In genomic region chr15:27483124-27483523, GRCh38 we compare ENCODE assay signal across 30 cellular contexts.
"Had no signal": no experiment of that assay in that cellular context is flagged by ENCODE, and none has a peak within 500 bp of the region (broad histone marks: within the 10 kb centered on the region; RNA-seq: fewer than 3 reads in every experiment).

No MANE protein-coding gene starts in this region.

- H3K9me3 ChIP-seq: esophagus squamous epithelium had no signal

- ATAC-seq: activated CD4-positive, alpha-beta T cell treated with anti-CD3 and anti-CD28 coated beads for 36 hours; activated CD8-positive, alpha-beta T cell treated with anti-CD3 and anti-CD28 coated beads, Interleukin-2, amount 10 ng/mL, durations not matched to agents 7 days and 5 days; activated T-cell treated with anti-CD3 and anti-CD28 coated beads, Interleukin-2, amount 50 U/mL, for 72 hours; effector memory CD8-positive, alpha-beta T cell; gastroesophageal sphincter; heart right ventricle; T-cell had no signal

- H3K36me3 ChIP-seq: brain microvascular endothelial cell, esophagus squamous epithelium, gastroesophageal sphincter, heart right ventricle, WERI-Rb-1 had no signal

- H3K4me3 ChIP-seq: esophagus squamous epithelium, gastroesophageal sphincter, heart right ventricle had no signal

- H3K27me3 ChIP-seq: brain microvascular endothelial cell, esophagus squamous epithelium, gastroesophageal sphincter, heart right ventricle had no signal

- H3K27ac ChIP-seq: brain microvascular endothelial cell, esophagus squamous epithelium, gastroesophageal sphincter, heart right ventricle, WERI-Rb-1 had no signal

- DNase-seq: activated CD4-positive, alpha-beta memory T cell treated with anti-CD3 and anti-CD28 coated beads for 36 hours; activated CD4-positive, alpha-beta T cell treated with anti-CD3 and anti-CD28 coated beads for 36 hours; activated CD4-positive, alpha-beta T cell treated with anti-CD3 and anti-CD28 coated beads, Interleukin-2, amount 10 ng/mL, durations not matched to agents 24 days and 14 days; activated CD4-positive, CD25-positive, alpha-beta regulatory T cell; activated CD4-positive, CD25-positive, alpha-beta regulatory T cell treated with anti-CD3 and anti-CD28 coated beads, Interleukin-2, amount 50 U/mL, for 72 hours; activated CD8-positive, alpha-beta memory T cell treated with anti-CD3 and anti-CD28 coated beads, Interleukin-2, amount 50 U/mL, for 48 hours; activated CD8-positive, alpha-beta T cell treated with anti-CD3 and anti-CD28 coated beads, Interleukin-2, amount 10 ng/mL, durations not matched to agents 7 days and 5 days; activated gamma-delta T cell; activated naive CD4-positive, alpha-beta T cell; activated naive CD4-positive, alpha-beta T cell treated with anti-CD3 and anti-CD28 coated beads, Interleukin-2, amount 10 ng/mL, durations not matched to agents 7 days and 5 days; activated T-cell treated with anti-CD3 and anti-CD28 coated beads for 4 hours; activated T-cell treated with anti-CD3 and anti-CD28 coated beads, Interleukin-2, amount 50 U/mL, for 24 hours; activated T-cell treated with anti-CD3 and anti-CD28 coated beads, Interleukin-2, amount 50 U/mL, for 72 hours; amniotic stem cell; anterior cingulate cortex; brain microvascular endothelial cell; cortex of kidney; dermis blood vessel endothelial cell; effector CD4-positive, alpha-beta T cell; effector memory CD8-positive, alpha-beta T cell; erythroblast; esophagus squamous epithelium; foreskin melanocyte; heart right ventricle; T-cell; T-helper 9 cell; WERI-Rb-1 had no signal

- H3K36me3 Mint-ChIP-seq: activated CD4-positive, alpha-beta memory T cell treated with anti-CD3 and anti-CD28 coated beads for 36 hours; activated naive CD4-positive, alpha-beta T cell treated with anti-CD3 and anti-CD28 coated beads, Interleukin-2, amount 10 ng/mL, durations not matched to agents 7 days and 5 days; activated naive CD8-positive, alpha-beta T cell; T-cell had no signal

- H3K27ac Mint-ChIP-seq: activated CD4-positive, alpha-beta memory T cell treated with anti-CD3 and anti-CD28 coated beads for 36 hours; activated CD4-positive, alpha-beta T cell treated with anti-CD3 and anti-CD28 coated beads for 36 hours; activated CD4-positive, alpha-beta T cell treated with anti-CD3 and anti-CD28 coated beads, Interleukin-2, amount 10 ng/mL, durations not matched to agents 24 days and 14 days; activated CD8-positive, alpha-beta T cell treated with anti-CD3 and anti-CD28 coated beads, Interleukin-2, amount 10 ng/mL, durations not matched to agents 7 days and 5 days; activated naive CD4-positive, alpha-beta T cell treated with anti-CD3 and anti-CD28 coated beads, Interleukin-2, amount 10 ng/mL, durations not matched to agents 7 days and 5 days; activated naive CD8-positive, alpha-beta T cell; activated T-cell treated with anti-CD3 and anti-CD28 coated beads, Interleukin-2, amount 50 U/mL, for 24 hours; activated T-cell treated with anti-CD3 and anti-CD28 coated beads, Interleukin-2, amount 50 U/mL, for 72 hours; effector memory CD8-positive, alpha-beta T cell; T-cell; T-helper 1 cell treated with Interleukin-12 subunit alpha and Interleukin-12 subunit beta and Interleukin-4 antibody, amounts not matched to agents 30 μg/mL and 1 μg/mL, for 36 hours had no signal

- H3K4me1 ChIP-seq: gastroesophageal sphincter had no signal
